In the genomic region with DNA sequence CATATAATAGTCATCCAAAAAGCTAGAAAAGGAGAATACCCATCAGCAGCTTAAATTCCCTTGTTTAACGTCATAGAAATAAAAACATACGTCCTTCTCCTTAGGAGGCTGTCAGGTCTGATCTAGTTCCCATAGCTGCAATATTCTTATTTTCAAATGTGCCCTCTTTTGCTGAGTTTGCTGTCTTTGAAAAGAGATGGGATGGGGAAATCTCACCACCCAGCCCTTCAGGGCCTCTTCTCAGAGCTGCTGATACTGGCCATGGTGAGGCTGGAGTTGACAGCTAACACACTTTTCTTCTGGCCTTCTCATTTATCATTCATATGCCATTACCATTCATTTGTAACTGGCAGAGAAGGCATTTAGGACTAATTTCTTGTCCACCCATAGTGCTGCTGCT, we compare ENCODE assay signal across 22 cellular contexts. TPM values are rescaled to one million over a fixed set of nuclear protein-coding genes. Genes with fewer than 3 reads are reported as not detected.
DNase-seq lines count a peak whose midpoint lies in the region; ATAC-seq, FAIRE-seq and TF ChIP-seq lines count a peak whose summit lies in the region.
"Had no signal": no experiment of that assay in that cellular context is flagged by ENCODE, and none has a peak within 500 bp of the region (broad histone marks: within the 10 kb centered on the region; RNA-seq: fewer than 3 reads in every experiment).

No MANE protein-coding gene starts in this region.

- H3K4me2 ChIP-seq in OCI-LY7 (ENCODE audit: low read length), result no peak overlapping the region

- DNase-seq in GM12891 (ENCODE audit: insufficient read length, low spot score) (no peak), OCI-LY7 (ENCODE audit: low spot score) (no peak), GM20000 (ENCODE audit: low spot score) (no peak), pons (ENCODE audit: low spot score) (no peak)
- DNase-seq: CD4-positive, CD25-positive, alpha-beta regulatory T cell; DMS53; KBM-7; MM.1S; NCI-H1694; NCI-H2081; NCI-H2227 treated with DMSO at 0.1 percent for 48 hours; NCI-H526 treated with DMSO at 0.1 percent for 48 hours; OCI-M1; Peyer's patch; SIG-M5; SW 1271 had no signal

- intact Hi-C loops in OCI-LY7 (cut with micrococcal nuclease; ENCODE audit: unreplicated experiment), result loop anchor here (10.0 kb wide), 1 partner anchor 579 kb away; the partner anchor contains the start of gene TNKS2
- intact Hi-C loops in dendritic cell treated with granulocyte-macrophage colony-stimulating factor and Interleukin-4, amounts not matched to agents 40 ng/mL and 50 ng/mL, for 4 days (cut with micrococcal nuclease), result no loop called here

- BruUV-seq in OCI-LY7 (replicated peaks; lab: Mats Ljungman, UMichigan), result no TSS peak

- ATAC-seq in stimulated activated memory B cell treated with anti-CD40 and anti-IgM and Interleukin-4, amounts not matched to agents 10 μg/mL and 1 μg/mL and 100 μg/mL, for 72 hours, result no peak
- ATAC-seq in HG03342 (IDR thresholded peaks at IDR 0.05; ENCODE audit: unreplicated experiment), result no peak

- H3K36me3 Mint-ChIP-seq in dendritic cell treated with granulocyte-macrophage colony-stimulating factor and Interleukin-4, amounts not matched to agents 40 ng/mL and 50 ng/mL, for 4 days (ENCODE audit: low read depth), result no peaks in the 10 kb centered on the region
- peaks cover 4% of the 10 kb centered on the region for H3K36me3 Mint-ChIP-seq in stimulated activated memory B cell treated with anti-CD40 and anti-IgM and Interleukin-4, amounts not matched to agents 10 μg/mL and 1 μg/mL and 100 μg/mL, for 72 hours
- H3K36me3 Mint-ChIP-seq: CD4-positive, CD25-positive, alpha-beta regulatory T cell had no signal

- POLR2A ChIA-PET in OCI-LY7 (lab: Charles Lee), result interaction anchor here (1.2 kb wide), 2 partner anchors 14 to 50 kb away, joined by 3 to 4 read pairs; no protein-coding TSS in a partner anchor

- FAIRE-seq in GM12891 (lab: Jason Lieb, UNC), result peak; percentile 9
- FAIRE-seq: D721Med had no signal

- TF ChIP-seq POLR2A in GM12891 (IDR thresholded peaks at IDR 0.05; ENCODE audit: low read depth, low read length), result no peak

- peak overlapping the region; percentile 66 for H3K27ac Mint-ChIP-seq in dendritic cell treated with granulocyte-macrophage colony-stimulating factor and Interleukin-4, amounts not matched to agents 40 ng/mL and 50 ng/mL, for 4 days
- peak overlapping the region; percentile 30 for H3K27ac Mint-ChIP-seq in stimulated activated memory B cell treated with anti-CD40 and anti-IgM and Interleukin-4, amounts not matched to agents 10 μg/mL and 1 μg/mL and 100 μg/mL, for 72 hours
- H3K27ac Mint-ChIP-seq: CD4-positive, CD25-positive, alpha-beta regulatory T cell; T-helper 1 cell treated with Interleukin-12 subunit alpha and Interleukin-12 subunit beta and Interleukin-4 antibody, amounts not matched to agents 30 μg/mL and 1 μg/mL, for 36 hours had no signal

- H3K4me3 ChIP-seq in OCI-LY7 (ENCODE audit: low read depth, low read length, poor library complexity, severe bottlenecking), result no peak overlapping the region
- H3K4me3 ChIP-seq: Peyer's patch, SK-N-MC had no signal

- H3K36me3 ChIP-seq in OCI-LY7 (ENCODE audit: insufficient read depth, low read length), result no peaks in the 10 kb centered on the region
- H3K36me3 ChIP-seq: Peyer's patch had no signal

- H3K9me2 ChIP-seq in OCI-LY7 (ENCODE audit: insufficient read depth, low read length), result no peaks in the 10 kb centered on the region

- H3K4me1 Mint-ChIP-seq in dendritic cell treated with granulocyte-macrophage colony-stimulating factor and Interleukin-4, amounts not matched to agents 40 ng/mL and 50 ng/mL, for 4 days (ENCODE audit: low read depth), result peaks cover 29% of the 10 kb centered on the region
- peaks cover 61% of the 10 kb centered on the region for H3K4me1 Mint-ChIP-seq in stimulated activated memory B cell treated with anti-CD40 and anti-IgM and Interleukin-4, amounts not matched to agents 10 μg/mL and 1 μg/mL and 100 μg/mL, for 72 hours

- peak overlapping the region; percentile 20; the same call in 1 of the 2 replicates for H2AFZ ChIP-seq in OCI-LY7 (ENCODE audit: low read length)

- TF ChIP-seq CTCF in OCI-LY7 (conservative IDR thresholded peaks at IDR 0.05; ENCODE audit: low read length), result no peak
- TF ChIP-seq CTCF in GM20000 (IDR thresholded peaks at IDR 0.05; ENCODE audit: extremely low read depth, missing control alignments), result no peak

- H3K9me3 Mint-ChIP-seq in dendritic cell treated with granulocyte-macrophage colony-stimulating factor and Interleukin-4, amounts not matched to agents 40 ng/mL and 50 ng/mL, for 4 days, result no peaks in the 10 kb centered on the region
- no peaks in the 10 kb centered on the region for H3K9me3 Mint-ChIP-seq in stimulated activated memory B cell treated with anti-CD40 and anti-IgM and Interleukin-4, amounts not matched to agents 10 μg/mL and 1 μg/mL and 100 μg/mL, for 72 hours
- H3K9me3 Mint-ChIP-seq: CD4-positive, CD25-positive, alpha-beta regulatory T cell; T-helper 1 cell treated with Interleukin-12 subunit alpha and Interleukin-12 subunit beta and Interleukin-4 antibody, amounts not matched to agents 30 μg/mL and 1 μg/mL, for 36 hours had no signal

- no peaks in the 10 kb centered on the region for H3K79me2 ChIP-seq in OCI-LY7 (ENCODE audit: insufficient read depth, low read depth, low read length)

- no peak overlapping the region for H3K27ac ChIP-seq in OCI-LY7 (ENCODE audit: low read depth, low read length, poor library complexity, severe bottlenecking)
- H3K27ac ChIP-seq: Peyer's patch, SK-N-MC had no signal

- no peaks in the 10 kb centered on the region for H4K20me1 ChIP-seq in OCI-LY7 (ENCODE audit: insufficient read depth, low read length)

- CTCF ChIA-PET in OCI-LY7 (lab: Charles Lee; ENCODE audit: unreplicated experiment), result no interaction called here

- H3K4me1 ChIP-seq in OCI-LY7 (ENCODE audit: insufficient read depth, low read length, poor library complexity, severe bottlenecking), result peaks cover 46% of the 10 kb centered on the region

- H3K9me3 ChIP-seq in OCI-LY7 (ENCODE audit: low read length), result no peaks in the 10 kb centered on the region
- H3K9me3 ChIP-seq: Peyer's patch had no signal

- peaks cover 3% of the 10 kb centered on the region for H3K27me3 Mint-ChIP-seq in dendritic cell treated with granulocyte-macrophage colony-stimulating factor and Interleukin-4, amounts not matched to agents 40 ng/mL and 50 ng/mL, for 4 days
- no peaks in the 10 kb centered on the region for H3K27me3 Mint-ChIP-seq in stimulated activated memory B cell treated with anti-CD40 and anti-IgM and Interleukin-4, amounts not matched to agents 10 μg/mL and 1 μg/mL and 100 μg/mL, for 72 hours
- H3K27me3 Mint-ChIP-seq: CD4-positive, CD25-positive, alpha-beta regulatory T cell had no signal

- H3K4me3 Mint-ChIP-seq in dendritic cell treated with granulocyte-macrophage colony-stimulating factor and Interleukin-4, amounts not matched to agents 40 ng/mL and 50 ng/mL, for 4 days, result no peak overlapping the region
- H3K4me3 Mint-ChIP-seq in stimulated activated memory B cell treated with anti-CD40 and anti-IgM and Interleukin-4, amounts not matched to agents 10 μg/mL and 1 μg/mL and 100 μg/mL, for 72 hours, result no peak overlapping the region
- H3K4me3 Mint-ChIP-seq: CD4-positive, CD25-positive, alpha-beta regulatory T cell; T-helper 1 cell treated with Interleukin-12 subunit alpha and Interleukin-12 subunit beta and Interleukin-4 antibody, amounts not matched to agents 30 μg/mL and 1 μg/mL, for 36 hours had no signal

TF ChIP-seq in GM12891, 5 proteins besides CTCF, POLR2A, EP300 and RAD21:
- TF ChIP-seq SPI1 (IDR thresholded peaks at IDR 0.05; ENCODE audit: low read depth, low read length), result no peak
- no peak for TF ChIP-seq POLR2AphosphoS5 (IDR thresholded peaks at IDR 0.05; ENCODE audit: low read depth, low read length)
- TF ChIP-seq TAF1 (IDR thresholded peaks at IDR 0.05; ENCODE audit: low read depth, low read length), result no peak
- no peak for TF ChIP-seq PAX5 (IDR thresholded peaks at IDR 0.05; ENCODE audit: insufficient read depth, low read length, severe bottlenecking)
- no peak for TF ChIP-seq POU2F2 (IDR thresholded peaks at IDR 0.05; ENCODE audit: low read depth, low read length)

RNA-seq across cellular contexts. Expression of gene PCGF5, which starts 5.1 kb away (rescaled TPM):
- polyA plus RNA-seq in GM12891 (2012; ENCODE audit: low read depth, missing spikeins), result 36.7 TPM
- 25.1 and 32.5 TPM in 2 replicates for total RNA-seq in OCI-LY7 (2014; rRNA removed; shearing (Covaris generic))
- 40.9 and 53.1 TPM in 2 replicates for total RNA-seq in OCI-LY7 (2022)
